ENCODE assay signal across 32 cellular contexts in genomic region chr4:3810796-3811485, GRCh38. TPM values are rescaled to one million over a fixed set of nuclear protein-coding genes. Genes with fewer than 3 reads are reported as not detected.
"Had no signal": no experiment of that assay in that cellular context is flagged by ENCODE, and none has a peak within 500 bp of the region (broad histone marks: within the 10 kb centered on the region; RNA-seq: fewer than 3 reads in every experiment).

No MANE protein-coding gene starts in this region.

- H3K36me3 ChIP-seq: ascending aorta, cardiac muscle cell, MG63 had no signal

- H3K27ac Mint-ChIP-seq: activated B cell treated with CpG ODN at 0.5 μM for 24 hours; activated CD4-positive, alpha-beta memory T cell treated with anti-CD3 and anti-CD28 coated beads, Interleukin-2, amount 10 ng/mL, durations not matched to agents 7 days and 5 days; activated naive CD8-positive, alpha-beta T cell treated with anti-CD3 and anti-CD28 coated beads for 36 hours; activated T-cell treated with anti-CD3 and anti-CD28 coated beads, Interleukin-2, amount 50 U/mL, for 72 hours; activated T-helper 17 cell treated with anti-CD3 and anti-CD28 coated beads, Interleukin-2, amount 50 U/mL, for 72 hours had no signal

- H3K27me3 ChIP-seq: ascending aorta, MG63 had no signal

- H3K27ac ChIP-seq: ascending aorta, cardiac muscle cell, VCaP had no signal

- H3K4me3 Mint-ChIP-seq: activated B cell treated with CpG ODN at 0.5 μM for 24 hours; activated CD4-positive, alpha-beta memory T cell treated with anti-CD3 and anti-CD28 coated beads, Interleukin-2, amount 10 ng/mL, durations not matched to agents 7 days and 5 days; activated naive CD8-positive, alpha-beta T cell treated with anti-CD3 and anti-CD28 coated beads for 36 hours; activated T-cell treated with anti-CD3 and anti-CD28 coated beads, Interleukin-2, amount 50 U/mL, for 72 hours; activated T-helper 17 cell treated with anti-CD3 and anti-CD28 coated beads, Interleukin-2, amount 50 U/mL, for 72 hours had no signal

- H3K9me3 Mint-ChIP-seq: activated B cell treated with CpG ODN at 0.5 μM for 24 hours; activated CD4-positive, alpha-beta memory T cell treated with anti-CD3 and anti-CD28 coated beads, Interleukin-2, amount 10 ng/mL, durations not matched to agents 7 days and 5 days; activated naive CD8-positive, alpha-beta T cell treated with anti-CD3 and anti-CD28 coated beads for 36 hours; activated T-cell treated with anti-CD3 and anti-CD28 coated beads, Interleukin-2, amount 50 U/mL, for 72 hours; activated T-helper 17 cell treated with anti-CD3 and anti-CD28 coated beads, Interleukin-2, amount 50 U/mL, for 72 hours had no signal

- DNase-seq: activated B cell treated with CpG ODN at 0.5 μM for 24 hours; activated CD4-positive, alpha-beta memory T cell treated with anti-CD3 and anti-CD28 coated beads, Interleukin-2, amount 10 ng/mL, durations not matched to agents 7 days and 5 days; activated CD4-positive, alpha-beta T cell treated with anti-CD3 and anti-CD28 coated beads for 4 hours; activated CD4-positive, CD25-positive, alpha-beta regulatory T cell treated with anti-CD3 and anti-CD28 coated beads, Interleukin-2, amount 50 U/mL, for 72 hours; activated effector memory CD4-positive, alpha-beta T cell treated with anti-CD3 and anti-CD28 coated beads, Interleukin-2, amount 50 U/mL, for 16 hours; activated naive CD4-positive, alpha-beta T cell; activated naive CD4-positive, alpha-beta T cell treated with anti-CD3 and anti-CD28 coated beads, Interleukin-2, amount 50 U/mL, for 16 hours; activated naive CD8-positive, alpha-beta T cell treated with anti-CD3 and anti-CD28 coated beads for 36 hours; activated T-cell treated with anti-CD3 and anti-CD28 coated beads, Interleukin-2, amount 50 U/mL, for 1 hour; activated T-cell treated with anti-CD3 and anti-CD28 coated beads, Interleukin-2, amount 50 U/mL, for 72 hours; amniotic stem cell; Kasumi-1; KG1; MG63; NCI-H1048; NCI-H1105 treated with DMSO at 0.1 percent for 48 hours; NCI-H1436; NCI-H1694; NCI-H1930; NCI-H2081 treated with DMSO at 0.1 percent for 48 hours; NCI-H345; NCI-H524 treated with DMSO at 0.1 percent for 48 hours; SW 1271; T-helper 1 cell; T-helper 2 cell; T-helper 9 cell had no signal

- H3K9me3 ChIP-seq: ascending aorta, MG63 had no signal

- ATAC-seq: activated T-cell treated with anti-CD3 and anti-CD28 coated beads, Interleukin-2, amount 50 U/mL, for 72 hours; activated T-helper 17 cell treated with anti-CD3 and anti-CD28 coated beads, Interleukin-2, amount 50 U/mL, for 72 hours; Panc1 had no signal

- H3K4me1 Mint-ChIP-seq: activated B cell treated with CpG ODN at 0.5 μM for 24 hours; activated CD4-positive, alpha-beta memory T cell treated with anti-CD3 and anti-CD28 coated beads, Interleukin-2, amount 10 ng/mL, durations not matched to agents 7 days and 5 days; activated naive CD8-positive, alpha-beta T cell treated with anti-CD3 and anti-CD28 coated beads for 36 hours; activated T-helper 17 cell treated with anti-CD3 and anti-CD28 coated beads, Interleukin-2, amount 50 U/mL, for 72 hours had no signal

- H3K4me1 ChIP-seq: ascending aorta had no signal

- H3K36me3 Mint-ChIP-seq: activated naive CD8-positive, alpha-beta T cell treated with anti-CD3 and anti-CD28 coated beads for 36 hours had no signal

- H3K4me3 ChIP-seq: ascending aorta, cardiac muscle cell, MG63 had no signal

RNA-seq across cellular contexts. Expression of gene ADRA2C, which starts 44.8 kb away (rescaled TPM):
- total RNA-seq: activated B cell treated with CpG ODN at 0.5 μM for 24 hours; activated CD4-positive, alpha-beta memory T cell treated with anti-CD3 and anti-CD28 coated beads, Interleukin-2, amount 10 ng/mL, durations not matched to agents 7 days and 5 days; activated CD8-positive, alpha-beta memory T cell treated with anti-CD3 and anti-CD28 coated beads for 36 hours; activated naive CD8-positive, alpha-beta T cell treated with anti-CD3 and anti-CD28 coated beads for 36 hours; activated T-cell treated with anti-CD3 and anti-CD28 coated beads, Interleukin-2, amount 50 U/mL, for 72 hours; activated T-helper 17 cell treated with anti-CD3 and anti-CD28 coated beads, Interleukin-2, amount 50 U/mL, for 72 hours had no signal
